16 cellular contexts compared by ENCODE assay signal in the genomic region with DNA sequence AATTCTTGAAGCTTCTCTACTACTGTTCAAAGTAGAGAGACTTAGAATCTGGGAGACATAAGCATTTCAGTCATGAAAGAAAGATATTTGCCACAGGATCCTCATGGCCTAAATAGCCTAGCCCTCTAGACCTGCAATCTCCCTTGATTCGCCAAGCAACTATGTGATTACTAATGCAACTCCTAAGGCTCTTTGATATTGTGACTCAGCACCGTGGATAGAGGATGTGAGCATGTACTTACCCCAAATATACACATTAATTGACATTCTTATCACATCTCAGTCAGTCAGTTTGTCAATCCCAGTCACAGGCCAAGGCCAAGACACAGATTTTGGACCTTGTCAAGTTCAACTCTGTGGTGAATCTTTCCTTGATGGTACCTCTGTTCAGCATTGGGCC. TPM values are rescaled to one million over a fixed set of nuclear protein-coding genes. Genes with fewer than 3 reads are reported as not detected.
DNase-seq lines count a peak whose midpoint lies in the region; ATAC-seq and TF ChIP-seq lines count a peak whose summit lies in the region.
"Had no signal": no experiment of that assay in that cellular context is flagged by ENCODE, and none has a peak within 500 bp of the region (broad histone marks: within the 10 kb centered on the region; RNA-seq: fewer than 3 reads in every experiment).

No MANE protein-coding gene starts in this region.

- in situ Hi-C loops in ACHN (cut with HindIII; ENCODE audit: low pct_ligation_motif_present, low pct_unique_long_range_greater_than_20kb, low sequenced_read_pairs) = no loop called here

- H3K36me3 ChIP-seq in MG63 = no peaks in the 10 kb centered on the region
- no peaks in the 10 kb centered on the region for H3K36me3 ChIP-seq in kidney epithelial cell (ENCODE audit: control insufficient read depth, insufficient read depth, low read length)
- H3K36me3 ChIP-seq: cardiac muscle cell had no signal

- no peak for ATAC-seq in GM18505 (IDR thresholded peaks at IDR 0.05; ENCODE audit: unreplicated experiment)
- ATAC-seq in activated CD4-positive, CD25-positive, alpha-beta regulatory T cell treated with anti-CD3 and anti-CD28 coated beads, Interleukin-2, amount 50 U/mL, for 24 hours = no peak
- ATAC-seq: activated T-cell treated with anti-CD3 and anti-CD28 coated beads, Interleukin-2, amount 50 U/mL, for 4 hours; naive thymus-derived CD8-positive, alpha-beta T cell; Right ventricle myocardium inferior had no signal

- no peaks in the 10 kb centered on the region for H3K9me3 ChIP-seq in MG63

- no peak overlapping the region for H3K4me3 ChIP-seq in MG63
- H3K4me3 ChIP-seq in kidney epithelial cell (ENCODE audit: low read depth, low read length) = no peak overlapping the region
- H3K4me3 ChIP-seq: cardiac muscle cell, skin epidermis had no signal

- no peak for TF ChIP-seq POLR2A in GM18505 (IDR thresholded peaks at IDR 0.05; ENCODE audit: borderline replicate concordance, extremely low read depth, insufficient read depth, insufficient read length)

- no peaks in the 10 kb centered on the region for H3K27me3 ChIP-seq in MG63
- H3K27me3 ChIP-seq in kidney epithelial cell (ENCODE audit: control insufficient read depth, insufficient read depth, low read length) = no peaks in the 10 kb centered on the region
- H3K27me3 ChIP-seq: cardiac muscle cell had no signal

- peak overlapping the region; percentile 92 for H3K27ac ChIP-seq in caudate nucleus (ENCODE audit: low read depth, low read length)
- H3K27ac ChIP-seq: cardiac muscle cell, skin epidermis had no signal

- no peak for TF ChIP-seq CTCF in kidney epithelial cell (IDR thresholded peaks at IDR 0.05; ENCODE audit: insufficient read depth, low read length, poor library complexity, severe bottlenecking)

- DNase-seq in ACHN (peak; percentile 80), MG63 (peak; percentile 38), caudate nucleus (lab: John Stamatoyannopoulos, UW) (no peak), kidney epithelial cell (ENCODE audit: low read depth) (peak; percentile 63), NCI-H748 (lab: John Stamatoyannopoulos, UW; ENCODE audit: unreplicated experiment) (no peak), iPS-NIHi11 (ENCODE audit: low spot score) (no peak)
- DNase-seq: activated B cell treated with CpG ODN at 0.5 μM for 24 hours; activated T-cell treated with anti-CD3 and anti-CD28 coated beads, Interleukin-2, amount 50 U/mL, for 4 hours; immature natural killer cell; naive thymus-derived CD8-positive, alpha-beta T cell; NCI-H446 had no signal

RNA-seq across cellular contexts. Expression of a gene that starts 42.6 kb away (rescaled TPM):
- 0.07 TPM in 1 of 2 replicates, not detected in the other for total RNA-seq in MG63 (2014; rRNA removed; shearing (Covaris generic); ENCODE audit: low replicate concordance)
- total RNA-seq in kidney epithelial cell = 2.7 and 4.1 TPM in 2 replicates
- total RNA-seq: activated B cell treated with CpG ODN at 0.5 μM for 24 hours; activated T-cell treated with anti-CD3 and anti-CD28 coated beads, Interleukin-2, amount 50 U/mL, for 4 hours; naive thymus-derived CD8-positive, alpha-beta T cell; Right ventricle myocardium inferior had no signal

Comparison
In these comparisons a context has a peak if more than half of its experiments do, and no peak if none do; other contexts are left out.
1. DNase-seq: peak in ACHN (single experiment), MG63 (single experiment) and kidney epithelial cell (single experiment); none in caudate nucleus (0 of 61), NCI-H748 (single experiment) and iPS-NIHi11 (single experiment).